Comparison of ENCODE assay signal across 8 cellular contexts in the genomic region with DNA sequence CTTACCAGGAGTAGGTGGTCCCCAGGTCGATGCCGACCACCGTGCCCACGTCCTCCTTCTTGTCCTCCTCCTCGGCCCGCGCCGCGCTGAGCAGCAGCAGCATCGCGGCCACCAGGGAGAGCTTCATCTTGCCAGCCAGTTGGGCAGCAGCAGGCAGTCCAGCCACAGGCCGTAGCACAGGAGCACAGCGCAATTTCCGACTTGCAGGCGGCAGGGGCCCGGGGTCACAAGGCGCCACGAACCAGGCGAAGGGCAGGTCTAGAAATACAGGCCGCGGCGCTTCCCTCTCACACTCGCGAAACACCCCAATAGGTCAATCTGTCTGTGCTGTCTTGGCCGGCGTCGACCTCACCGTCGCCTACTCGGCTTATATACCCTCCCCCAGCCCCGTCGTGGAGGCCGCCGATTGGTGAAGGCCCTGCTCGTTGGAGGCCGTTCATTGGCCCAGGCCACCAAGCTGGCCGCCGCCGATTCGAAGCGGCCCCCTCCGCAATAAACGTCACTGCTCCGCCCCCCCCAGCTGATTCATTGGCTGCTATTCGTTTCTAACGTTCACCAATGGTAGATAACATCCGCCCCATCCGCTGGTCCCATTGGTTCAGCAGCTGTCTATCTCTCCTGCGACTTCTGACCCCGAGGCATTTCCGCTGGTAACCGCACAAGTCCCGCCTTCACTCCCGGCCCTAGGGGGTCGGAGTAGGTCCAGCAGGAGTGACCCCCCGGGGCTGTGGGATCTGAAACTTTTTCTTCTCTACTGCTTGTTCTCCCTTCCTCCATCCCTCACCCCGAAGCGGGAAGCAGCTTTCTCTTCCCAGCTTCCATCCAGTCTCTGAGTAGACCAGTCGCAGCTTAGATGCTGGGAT. TPM values are rescaled to one million over a fixed set of nuclear protein-coding genes. Genes with fewer than 3 reads are reported as not detected.
DNase-seq lines count a peak whose midpoint lies in the region; ATAC-seq and TF ChIP-seq lines count a peak whose summit lies in the region.

HSPA5 (minus strand) TSS at position 344 of the 863 bp plus-strand sequence; CDS start at position 127, 217 bp downstream.

- no peak for TF ChIP-seq CTCF in colonic mucosa (IDR thresholded peaks at IDR 0.05)

- peak within 1 kb of the TSS; percentile 82 for H3K4me3 ChIP-seq in BLaER1
- peak within 1 kb of the TSS; percentile 99 for H3K4me3 ChIP-seq in colonic mucosa

- peak; percentile 91 for ATAC-seq in HG03460 (IDR thresholded peaks at IDR 0.05; ENCODE audit: unreplicated experiment)

- peaks cover 48% of the 10 kb centered on the region for H4K20me1 ChIP-seq in BLaER1

- H3K36me3 ChIP-seq in BLaER1 (peaks cover 37% of the 10 kb centered on the region), colonic mucosa (peaks cover 14% of the 10 kb centered on the region)

- peak; percentile 93 for DNase-seq in GM19240 (ENCODE audit: insufficient read length, low spot score)
- peak; percentile 96 to 98 for DNase-seq in NCI-H526 (lab: John Stamatoyannopoulos, UW)
- DNase-seq in activated CD4-positive, alpha-beta T cell treated with anti-CD3 and anti-CD28 coated beads for 48 hours: peak; percentile 100
- peak; percentile 100 for DNase-seq in colonic mucosa
- DNase-seq in kidney tubule cell (ENCODE audit: low spot score): peak; percentile 100
- DNase-seq in stimulated activated CD4-positive, alpha-beta T cell treated with anti-CD3 and anti-CD28 coated beads, Interleukin-1b, Interleukin-23, amount 100 ng/mL, for 24 hours (ENCODE audit: low read depth in 4 of 4, low spot score in 1 of 4): peak; percentile 97 to 100 (median 100)

- H3K9ac ChIP-seq in BLaER1 (peak within 1 kb of the TSS; percentile 97), colonic mucosa (ENCODE audit: low read depth in 2 of 2, low read length in 2 of 2) (peak within 1 kb of the TSS; percentile 98 to 99)

- intact Hi-C loops in colonic mucosa (cut with DNase I): no loop called here

- H3K4me1 ChIP-seq in BLaER1: peaks cover 43% of the 10 kb centered on the region
- H3K4me1 ChIP-seq in colonic mucosa: peaks cover 15% of the 10 kb centered on the region

- H3K27ac ChIP-seq in BLaER1: peak within 1 kb of the TSS; percentile 97
- peak within 1 kb of the TSS; percentile 96 for H3K27ac ChIP-seq in colonic mucosa

- H3K27me3 ChIP-seq in BLaER1 (no peaks in the 10 kb centered on the region), colonic mucosa (no peaks in the 10 kb centered on the region)

- no peaks in the 10 kb centered on the region for H3K9me3 ChIP-seq in BLaER1
- no peaks in the 10 kb centered on the region for H3K9me3 ChIP-seq in colonic mucosa

- peak within 1 kb of the TSS; percentile 91 for H3K4me2 ChIP-seq in BLaER1

RNA-seq across cellular contexts. Expression of gene HSPA5, which starts in this region (rescaled TPM):
- 100 to 1,000 TPM; 281 to 441 TPM for total RNA-seq in colonic mucosa

Comparison
In these comparisons a context has a peak if more than half of its experiments do, and no peak if none do; other contexts are left out.
1. Peak in every context shown above with its lines: DNase-seq, ATAC-seq, H3K4me3 ChIP-seq and H3K27ac ChIP-seq.